Comparison of ENCODE assay signal across 8 cellular contexts in the genomic region with DNA sequence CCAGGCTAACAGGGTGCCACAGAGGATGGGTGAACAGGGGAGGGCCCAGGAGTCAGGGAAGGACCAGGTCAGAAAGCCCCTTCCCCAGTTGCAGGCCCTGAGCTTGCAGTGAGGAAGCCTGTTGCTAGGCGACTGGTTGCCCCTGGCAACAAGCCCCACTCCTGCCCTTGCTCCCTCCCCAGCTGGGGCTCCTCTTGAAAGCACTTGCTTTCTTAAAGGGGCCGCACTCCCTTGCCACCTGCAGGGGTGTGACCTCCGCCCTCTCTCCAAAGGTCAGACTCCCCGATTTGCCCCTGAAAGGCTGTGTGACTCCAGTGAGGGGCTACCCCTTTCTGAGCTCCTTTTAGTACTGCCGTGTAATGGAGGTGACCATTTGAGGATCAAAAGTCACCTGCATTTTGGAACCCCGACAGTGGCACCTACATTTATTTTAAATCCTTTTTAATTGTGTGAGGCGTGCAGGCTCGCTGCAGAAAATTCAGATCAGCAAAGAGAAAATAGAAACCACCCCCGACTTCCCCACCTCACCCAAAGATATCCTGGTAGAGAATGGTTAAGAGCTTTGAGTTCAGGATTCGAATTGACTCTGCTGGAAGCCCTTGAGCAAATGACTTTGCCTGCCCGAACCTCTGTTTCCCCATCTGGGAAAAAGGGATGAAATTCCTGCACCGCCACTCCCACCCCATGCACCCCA. TPM values are rescaled to one million over a fixed set of nuclear protein-coding genes. Genes with fewer than 3 reads are reported as not detected.
A peak's percentile ranks its signal among the peaks of the same experiment; 100 is the strongest.
DNase-seq lines count a peak whose midpoint lies in the region; ATAC-seq and TF ChIP-seq lines count a peak whose summit lies in the region.

No MANE protein-coding gene starts in this region.

- ATAC-seq in gastrocnemius medialis: no peak

- H3K4me3 ChIP-seq in MG63: no peak overlapping the region
- no peak overlapping the region for H3K4me3 ChIP-seq in iPS-18a (ENCODE audit: low read length)
- no peak overlapping the region for H3K4me3 ChIP-seq in gastrocnemius medialis

- H3K9me3 ChIP-seq in MG63 (no peaks in the 10 kb centered on the region), iPS-18a (ENCODE audit: control insufficient read depth, low read depth, low read length) (no peaks in the 10 kb centered on the region), gastrocnemius medialis (no peaks in the 10 kb centered on the region)

- H3K27me3 ChIP-seq in MG63 (no peaks in the 10 kb centered on the region), iPS-18a (ENCODE audit: control insufficient read depth, insufficient read depth, low read length) (no peaks in the 10 kb centered on the region), gastrocnemius medialis (peaks cover 5 to 21% (median 18%) of the 10 kb centered on the region in 3 donors)

- H3K4me1 ChIP-seq in iPS-18a (ENCODE audit: control insufficient read depth, low read depth, low read length) (peaks cover 7% of the 10 kb centered on the region), gastrocnemius medialis (no peaks in the 10 kb centered on the region)

- in situ Hi-C loops in gastrocnemius medialis (cut with MboI; ENCODE audit: low sequenced_read_pairs in 4 of 4): no loop called here

- TF ChIP-seq POLR2A in gastrocnemius medialis (IDR thresholded peaks at IDR 0.05): no peak

- no peak for TF ChIP-seq CTCF in gastrocnemius medialis (IDR thresholded peaks at IDR 0.05 in 4 of 5, conservative IDR thresholded peaks at IDR 0.05 in 1 of 5)

- DNase-seq in NCI-H1417 (lab: John Stamatoyannopoulos, UW): peak; percentile 71 to 89 (median 77)
- no peak for DNase-seq in NCI-H1417 treated with DMSO at 0.1 percent for 48 hours (lab: John Stamatoyannopoulos, UW)
- DNase-seq in MG63: peak; percentile 37
- DNase-seq in activated CD4-positive, alpha-beta T cell treated with anti-CD3 and anti-CD28 coated beads, Interleukin-2, amount 50 U/mL, for 1 hour: peak; percentile 43
- DNase-seq in SIG-M5 (lab: John Stamatoyannopoulos, UW): no peak
- no peak for DNase-seq in gastrocnemius medialis
- no peak for DNase-seq in SKM-1 treated with dmso at 0.1 percent for 144 hours (lab: John Stamatoyannopoulos, UW; ENCODE audit: unreplicated experiment)

- H3K27ac ChIP-seq in iPS-18a (ENCODE audit: low read length) (peak overlapping the region; percentile 17), gastrocnemius medialis (no peak overlapping the region)

- intact Hi-C loops in gastrocnemius medialis (cut with DNase I; ENCODE audit: low total_unique reads): no loop called here

- no peak overlapping the region for H3K9ac ChIP-seq in iPS-18a (ENCODE audit: low read length)

- H3K36me3 ChIP-seq in MG63: no peaks in the 10 kb centered on the region
- H3K36me3 ChIP-seq in iPS-18a (ENCODE audit: control insufficient read depth, low read depth, low read length): no peaks in the 10 kb centered on the region
- H3K36me3 ChIP-seq in gastrocnemius medialis: no peaks in the 10 kb centered on the region

RNA-seq across cellular contexts. Expression of gene FCHO1, which starts 4.8 kb away (rescaled TPM):
- total RNA-seq in MG63 (2014; rRNA removed; shearing (Covaris generic); ENCODE audit: low replicate concordance): 0.82 TPM in 1 of 2 replicates, not detected in the other
- total RNA-seq in gastrocnemius medialis: 1 to 10 TPM in 1 of 4 donors, under 1 TPM in 2, not detected in 1; 0.13 to 2.1 (median 0.51) TPM

RNA-seq across cellular contexts. Expression of gene MAP1S, which starts 36.8 kb away (rescaled TPM):
- total RNA-seq in MG63 (2014; rRNA removed; shearing (Covaris generic); ENCODE audit: low replicate concordance): 23.3 and 50.0 TPM in 2 replicates
- total RNA-seq in gastrocnemius medialis: 10 to 100 TPM; 20.0 to 61.5 (median 35.1) TPM

RNA-seq across cellular contexts. Expression of gene B3GNT3, which starts 38.8 kb away (rescaled TPM):
- not detected in 2 replicates for total RNA-seq in MG63 (2014; rRNA removed; shearing (Covaris generic); ENCODE audit: low replicate concordance)
- total RNA-seq in gastrocnemius medialis: under 1 TPM in 2 of 4 donors, not detected in 2; 0.13 to 0.39 TPM

Comparison
In these comparisons a context has a peak if more than half of its experiments do, and no peak if none do; other contexts are left out.
1. DNase-seq: peak in NCI-H1417 (3 of 3), MG63 (single experiment) and activated CD4-positive, alpha-beta T cell treated with anti-CD3 and anti-CD28 coated beads, Interleukin-2, amount 50 U/mL, for 1 hour (single experiment); none in NCI-H1417 treated with DMSO at 0.1 percent for 48 hours (single experiment), SIG-M5 (single experiment), gastrocnemius medialis (0 of 2) and SKM-1 treated with dmso at 0.1 percent for 144 hours (single experiment).